In the genomic region with DNA sequence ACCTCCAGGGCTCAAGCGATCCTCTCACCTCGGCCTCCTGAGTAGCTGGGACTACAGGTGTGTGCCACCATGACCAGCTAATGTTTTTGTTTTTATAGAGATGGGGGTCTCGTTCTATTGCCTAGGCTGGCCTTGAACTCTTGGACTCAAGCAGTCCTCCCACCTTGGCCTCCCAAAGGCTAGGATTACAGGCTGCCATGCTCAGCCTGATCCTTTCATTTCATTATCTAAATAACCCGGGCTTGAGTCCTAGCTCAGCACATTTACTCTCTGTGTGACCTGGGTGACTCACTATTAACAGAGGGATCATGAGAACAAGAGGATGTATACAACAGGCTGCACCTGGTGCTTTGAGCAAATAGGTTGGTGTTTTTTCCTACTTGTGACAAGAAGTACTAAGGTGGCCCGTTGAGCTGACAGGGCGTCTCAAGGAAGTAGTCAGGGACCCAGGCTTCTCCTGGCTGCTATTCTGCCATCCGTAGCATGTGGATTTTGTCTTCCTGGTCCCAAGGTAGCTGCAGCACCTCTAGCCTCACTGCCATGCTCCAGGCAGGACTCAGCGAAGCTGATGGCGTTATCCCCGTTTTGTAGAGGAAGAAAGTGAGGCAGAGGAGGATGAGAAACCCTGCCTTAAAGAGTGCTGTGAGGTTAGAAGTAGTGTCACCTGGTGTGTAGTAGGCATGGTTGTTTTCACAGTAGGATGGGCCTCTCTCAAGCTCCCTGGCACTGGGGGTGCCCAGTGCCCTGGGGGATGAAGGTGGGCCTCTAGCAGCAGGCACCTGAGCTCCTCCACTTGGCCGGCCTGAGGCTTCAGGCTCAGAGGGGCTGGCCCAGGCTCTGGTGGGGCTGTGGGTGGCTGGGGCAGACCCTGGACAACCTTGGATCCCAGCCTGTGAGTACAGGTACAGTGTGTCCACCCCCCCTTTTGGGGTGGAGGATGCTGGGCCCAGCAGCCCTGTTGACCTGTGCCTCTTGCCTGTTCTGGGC, we compare ENCODE assay signal across 1 cellular context.
TF ChIP-seq lines count a peak whose summit lies in the region.

No MANE protein-coding gene starts in this region.

TF ChIP-seq in K562, 482 proteins besides CTCF, POLR2A, EP300 and RAD21:
- TF ChIP-seq FOXK1 (CRISPR knock-in tag; IDR thresholded peaks at IDR 0.05; ENCODE audit: borderline replicate concordance) (no peak), ZNF282 (CRISPR knock-in tag; IDR thresholded peaks at IDR 0.05) (no peak), XRCC5 (IDR thresholded peaks at IDR 0.05; ENCODE audit: low read depth, low read length) (no peak), MAFK (IDR thresholded peaks at IDR 0.05; ENCODE audit: low read length) (0 out of 2 replicates have a peak, but pooled peaks have one; percentile 11), BRD9 (IDR thresholded peaks at IDR 0.05; ENCODE audit: low read depth, partially characterized antibody) (no peak), TARDBP (IDR thresholded peaks at IDR 0.05) (no peak), ZNF507 (tag; conservative IDR thresholded peaks at IDR 0.05) (no peak), ARHGAP35 (IDR thresholded peaks at IDR 0.05; ENCODE audit: partially characterized antibody) (no peak), THRAP3 (IDR thresholded peaks at IDR 0.05; ENCODE audit: borderline replicate concordance) (no peak), ZNF232 (CRISPR knock-in tag; IDR thresholded peaks at IDR 0.05) (no peak), CEBPG (CRISPR knock-in tag; IDR thresholded peaks at IDR 0.05) (no peak), CEBPG (tag; conservative IDR thresholded peaks at IDR 0.05 in 1 of 2, IDR thresholded peaks at IDR 0.05 in 1 of 2) (no peak), SRSF7 (optimal IDR thresholded peaks at IDR 0.05; ENCODE audit: low read depth, low read length) (no peak), ZNF316 (IDR thresholded peaks at IDR 0.05) (peak; percentile 19; the same call in 1 of the 2 replicates)
- TF ChIP-seq, protein P1, sequence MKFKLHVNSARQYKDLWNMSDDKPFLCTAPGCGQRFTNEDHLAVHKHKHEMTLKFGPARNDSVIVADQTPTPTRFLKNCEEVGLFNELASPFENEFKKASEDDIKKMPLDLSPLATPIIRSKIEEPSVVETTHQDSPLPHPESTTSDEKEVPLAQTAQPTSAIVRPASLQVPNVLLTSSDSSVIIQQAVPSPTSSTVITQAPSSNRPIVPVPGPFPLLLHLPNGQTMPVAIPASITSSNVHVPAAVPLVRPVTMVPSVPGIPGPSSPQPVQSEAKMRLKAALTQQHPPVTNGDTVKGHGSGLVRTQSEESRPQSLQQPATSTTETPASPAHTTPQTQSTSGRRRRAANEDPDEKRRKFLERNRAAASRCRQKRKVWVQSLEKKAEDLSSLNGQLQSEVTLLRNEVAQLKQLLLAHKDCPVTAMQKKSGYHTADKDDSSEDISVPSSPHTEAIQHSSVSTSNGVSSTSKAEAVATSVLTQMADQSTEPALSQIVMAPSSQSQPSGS (CRISPR knock-in tag; IDR thresholded peaks at IDR 0.05), result no peak
- TF ChIP-seq, protein P2, sequence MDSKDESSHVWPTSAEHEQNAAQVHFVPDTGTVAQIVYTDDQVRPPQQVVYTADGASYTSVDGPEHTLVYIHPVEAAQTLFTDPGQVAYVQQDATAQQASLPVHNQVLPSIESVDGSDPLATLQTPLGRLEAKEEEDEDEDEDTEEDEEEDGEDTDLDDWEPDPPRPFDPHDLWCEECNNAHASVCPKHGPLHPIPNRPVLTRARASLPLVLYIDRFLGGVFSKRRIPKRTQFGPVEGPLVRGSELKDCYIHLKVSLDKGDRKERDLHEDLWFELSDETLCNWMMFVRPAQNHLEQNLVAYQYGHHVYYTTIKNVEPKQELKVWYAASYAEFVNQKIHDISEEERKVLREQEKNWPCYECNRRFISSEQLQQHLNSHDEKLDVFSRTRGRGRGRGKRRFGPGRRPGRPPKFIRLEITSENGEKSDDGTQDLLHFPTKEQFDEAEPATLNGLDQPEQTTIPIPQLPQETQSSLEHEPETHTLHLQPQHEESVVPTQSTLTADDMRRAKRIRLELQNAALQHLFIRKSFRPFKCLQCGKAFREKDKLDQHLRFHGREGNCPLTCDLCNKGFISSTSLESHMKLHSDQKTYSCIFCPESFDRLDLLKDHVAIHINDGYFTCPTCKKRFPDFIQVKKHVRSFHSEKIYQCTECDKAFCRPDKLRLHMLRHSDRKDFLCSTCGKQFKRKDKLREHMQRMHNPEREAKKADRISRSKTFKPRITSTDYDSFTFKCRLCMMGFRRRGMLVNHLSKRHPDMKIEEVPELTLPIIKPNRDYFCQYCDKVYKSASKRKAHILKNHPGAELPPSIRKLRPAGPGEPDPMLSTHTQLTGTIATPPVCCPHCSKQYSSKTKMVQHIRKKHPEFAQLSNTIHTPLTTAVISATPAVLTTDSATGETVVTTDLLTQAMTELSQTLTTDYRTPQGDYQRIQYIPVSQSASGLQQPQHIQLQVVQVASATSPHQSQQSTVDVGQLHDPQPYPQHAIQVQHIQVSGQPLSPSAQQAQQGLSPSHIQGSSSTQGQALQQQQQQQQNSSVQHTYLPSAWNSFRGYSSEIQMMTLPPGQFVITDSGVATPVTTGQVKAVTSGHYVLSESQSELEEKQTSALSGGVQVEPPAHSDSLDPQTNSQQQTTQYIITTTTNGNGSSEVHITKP (IDR thresholded peaks at IDR 0.05; ENCODE audit: partially characterized antibody), result peak; percentile 17
- TF ChIP-seq, protein P3, sequence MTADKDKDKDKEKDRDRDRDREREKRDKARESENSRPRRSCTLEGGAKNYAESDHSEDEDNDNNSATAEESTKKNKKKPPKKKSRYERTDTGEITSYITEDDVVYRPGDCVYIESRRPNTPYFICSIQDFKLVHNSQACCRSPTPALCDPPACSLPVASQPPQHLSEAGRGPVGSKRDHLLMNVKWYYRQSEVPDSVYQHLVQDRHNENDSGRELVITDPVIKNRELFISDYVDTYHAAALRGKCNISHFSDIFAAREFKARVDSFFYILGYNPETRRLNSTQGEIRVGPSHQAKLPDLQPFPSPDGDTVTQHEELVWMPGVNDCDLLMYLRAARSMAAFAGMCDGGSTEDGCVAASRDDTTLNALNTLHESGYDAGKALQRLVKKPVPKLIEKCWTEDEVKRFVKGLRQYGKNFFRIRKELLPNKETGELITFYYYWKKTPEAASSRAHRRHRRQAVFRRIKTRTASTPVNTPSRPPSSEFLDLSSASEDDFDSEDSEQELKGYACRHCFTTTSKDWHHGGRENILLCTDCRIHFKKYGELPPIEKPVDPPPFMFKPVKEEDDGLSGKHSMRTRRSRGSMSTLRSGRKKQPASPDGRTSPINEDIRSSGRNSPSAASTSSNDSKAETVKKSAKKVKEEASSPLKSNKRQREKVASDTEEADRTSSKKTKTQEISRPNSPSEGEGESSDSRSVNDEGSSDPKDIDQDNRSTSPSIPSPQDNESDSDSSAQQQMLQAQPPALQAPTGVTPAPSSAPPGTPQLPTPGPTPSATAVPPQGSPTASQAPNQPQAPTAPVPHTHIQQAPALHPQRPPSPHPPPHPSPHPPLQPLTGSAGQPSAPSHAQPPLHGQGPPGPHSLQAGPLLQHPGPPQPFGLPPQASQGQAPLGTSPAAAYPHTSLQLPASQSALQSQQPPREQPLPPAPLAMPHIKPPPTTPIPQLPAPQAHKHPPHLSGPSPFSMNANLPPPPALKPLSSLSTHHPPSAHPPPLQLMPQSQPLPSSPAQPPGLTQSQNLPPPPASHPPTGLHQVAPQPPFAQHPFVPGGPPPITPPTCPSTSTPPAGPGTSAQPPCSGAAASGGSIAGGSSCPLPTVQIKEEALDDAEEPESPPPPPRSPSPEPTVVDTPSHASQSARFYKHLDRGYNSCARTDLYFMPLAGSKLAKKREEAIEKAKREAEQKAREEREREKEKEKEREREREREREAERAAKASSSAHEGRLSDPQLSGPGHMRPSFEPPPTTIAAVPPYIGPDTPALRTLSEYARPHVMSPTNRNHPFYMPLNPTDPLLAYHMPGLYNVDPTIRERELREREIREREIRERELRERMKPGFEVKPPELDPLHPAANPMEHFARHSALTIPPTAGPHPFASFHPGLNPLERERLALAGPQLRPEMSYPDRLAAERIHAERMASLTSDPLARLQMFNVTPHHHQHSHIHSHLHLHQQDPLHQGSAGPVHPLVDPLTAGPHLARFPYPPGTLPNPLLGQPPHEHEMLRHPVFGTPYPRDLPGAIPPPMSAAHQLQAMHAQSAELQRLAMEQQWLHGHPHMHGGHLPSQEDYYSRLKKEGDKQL (CRISPR knock-in tag; IDR thresholded peaks at IDR 0.05; ENCODE audit: borderline replicate concordance), result no peak
- TF ChIP-seq, protein P4, sequence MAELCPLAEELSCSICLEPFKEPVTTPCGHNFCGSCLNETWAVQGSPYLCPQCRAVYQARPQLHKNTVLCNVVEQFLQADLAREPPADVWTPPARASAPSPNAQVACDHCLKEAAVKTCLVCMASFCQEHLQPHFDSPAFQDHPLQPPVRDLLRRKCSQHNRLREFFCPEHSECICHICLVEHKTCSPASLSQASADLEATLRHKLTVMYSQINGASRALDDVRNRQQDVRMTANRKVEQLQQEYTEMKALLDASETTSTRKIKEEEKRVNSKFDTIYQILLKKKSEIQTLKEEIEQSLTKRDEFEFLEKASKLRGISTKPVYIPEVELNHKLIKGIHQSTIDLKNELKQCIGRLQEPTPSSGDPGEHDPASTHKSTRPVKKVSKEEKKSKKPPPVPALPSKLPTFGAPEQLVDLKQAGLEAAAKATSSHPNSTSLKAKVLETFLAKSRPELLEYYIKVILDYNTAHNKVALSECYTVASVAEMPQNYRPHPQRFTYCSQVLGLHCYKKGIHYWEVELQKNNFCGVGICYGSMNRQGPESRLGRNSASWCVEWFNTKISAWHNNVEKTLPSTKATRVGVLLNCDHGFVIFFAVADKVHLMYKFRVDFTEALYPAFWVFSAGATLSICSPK (IDR thresholded peaks at IDR 0.05; ENCODE audit: borderline replicate concordance), result no peak
- TF ChIP-seq, protein P5, sequence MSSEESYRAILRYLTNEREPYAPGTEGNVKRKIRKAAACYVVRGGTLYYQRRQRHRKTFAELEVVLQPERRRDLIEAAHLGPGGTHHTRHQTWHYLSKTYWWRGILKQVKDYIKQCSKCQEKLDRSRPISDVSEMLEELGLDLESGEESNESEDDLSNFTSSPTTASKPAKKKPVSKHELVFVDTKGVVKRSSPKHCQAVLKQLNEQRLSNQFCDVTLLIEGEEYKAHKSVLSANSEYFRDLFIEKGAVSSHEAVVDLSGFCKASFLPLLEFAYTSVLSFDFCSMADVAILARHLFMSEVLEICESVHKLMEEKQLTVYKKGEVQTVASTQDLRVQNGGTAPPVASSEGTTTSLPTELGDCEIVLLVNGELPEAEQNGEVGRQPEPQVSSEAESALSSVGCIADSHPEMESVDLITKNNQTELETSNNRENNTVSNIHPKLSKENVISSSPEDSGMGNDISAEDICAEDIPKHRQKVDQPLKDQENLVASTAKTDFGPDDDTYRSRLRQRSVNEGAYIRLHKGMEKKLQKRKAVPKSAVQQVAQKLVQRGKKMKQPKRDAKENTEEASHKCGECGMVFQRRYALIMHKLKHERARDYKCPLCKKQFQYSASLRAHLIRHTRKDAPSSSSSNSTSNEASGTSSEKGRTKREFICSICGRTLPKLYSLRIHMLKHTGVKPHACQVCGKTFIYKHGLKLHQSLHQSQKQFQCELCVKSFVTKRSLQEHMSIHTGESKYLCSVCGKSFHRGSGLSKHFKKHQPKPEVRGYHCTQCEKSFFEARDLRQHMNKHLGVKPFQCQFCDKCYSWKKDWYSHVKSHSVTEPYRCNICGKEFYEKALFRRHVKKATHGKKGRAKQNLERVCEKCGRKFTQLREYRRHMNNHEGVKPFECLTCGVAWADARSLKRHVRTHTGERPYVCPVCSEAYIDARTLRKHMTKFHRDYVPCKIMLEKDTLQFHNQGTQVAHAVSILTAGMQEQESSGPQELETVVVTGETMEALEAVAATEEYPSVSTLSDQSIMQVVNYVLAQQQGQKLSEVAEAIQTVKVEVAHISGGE (CRISPR knock-in tag; IDR thresholded peaks at IDR 0.05), result 0 out of 6 replicates have a peak, but pooled peaks of 1 of the 3 experiments have one; percentile 23
- TF ChIP-seq, protein P6, sequence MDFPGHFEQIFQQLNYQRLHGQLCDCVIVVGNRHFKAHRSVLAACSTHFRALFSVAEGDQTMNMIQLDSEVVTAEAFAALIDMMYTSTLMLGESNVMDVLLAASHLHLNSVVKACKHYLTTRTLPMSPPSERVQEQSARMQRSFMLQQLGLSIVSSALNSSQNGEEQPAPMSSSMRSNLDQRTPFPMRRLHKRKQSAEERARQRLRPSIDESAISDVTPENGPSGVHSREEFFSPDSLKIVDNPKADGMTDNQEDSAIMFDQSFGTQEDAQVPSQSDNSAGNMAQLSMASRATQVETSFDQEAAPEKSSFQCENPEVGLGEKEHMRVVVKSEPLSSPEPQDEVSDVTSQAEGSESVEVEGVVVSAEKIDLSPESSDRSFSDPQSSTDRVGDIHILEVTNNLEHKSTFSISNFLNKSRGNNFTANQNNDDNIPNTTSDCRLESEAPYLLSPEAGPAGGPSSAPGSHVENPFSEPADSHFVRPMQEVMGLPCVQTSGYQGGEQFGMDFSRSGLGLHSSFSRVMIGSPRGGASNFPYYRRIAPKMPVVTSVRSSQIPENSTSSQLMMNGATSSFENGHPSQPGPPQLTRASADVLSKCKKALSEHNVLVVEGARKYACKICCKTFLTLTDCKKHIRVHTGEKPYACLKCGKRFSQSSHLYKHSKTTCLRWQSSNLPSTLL (IDR thresholded peaks at IDR 0.05), result no peak
- TF ChIP-seq, protein P7, sequence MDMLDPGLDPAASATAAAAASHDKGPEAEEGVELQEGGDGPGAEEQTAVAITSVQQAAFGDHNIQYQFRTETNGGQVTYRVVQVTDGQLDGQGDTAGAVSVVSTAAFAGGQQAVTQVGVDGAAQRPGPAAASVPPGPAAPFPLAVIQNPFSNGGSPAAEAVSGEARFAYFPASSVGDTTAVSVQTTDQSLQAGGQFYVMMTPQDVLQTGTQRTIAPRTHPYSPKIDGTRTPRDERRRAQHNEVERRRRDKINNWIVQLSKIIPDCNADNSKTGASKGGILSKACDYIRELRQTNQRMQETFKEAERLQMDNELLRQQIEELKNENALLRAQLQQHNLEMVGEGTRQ (CRISPR knock-in tag; IDR thresholded peaks at IDR 0.05), result no peak
- TF ChIP-seq, protein P8, sequence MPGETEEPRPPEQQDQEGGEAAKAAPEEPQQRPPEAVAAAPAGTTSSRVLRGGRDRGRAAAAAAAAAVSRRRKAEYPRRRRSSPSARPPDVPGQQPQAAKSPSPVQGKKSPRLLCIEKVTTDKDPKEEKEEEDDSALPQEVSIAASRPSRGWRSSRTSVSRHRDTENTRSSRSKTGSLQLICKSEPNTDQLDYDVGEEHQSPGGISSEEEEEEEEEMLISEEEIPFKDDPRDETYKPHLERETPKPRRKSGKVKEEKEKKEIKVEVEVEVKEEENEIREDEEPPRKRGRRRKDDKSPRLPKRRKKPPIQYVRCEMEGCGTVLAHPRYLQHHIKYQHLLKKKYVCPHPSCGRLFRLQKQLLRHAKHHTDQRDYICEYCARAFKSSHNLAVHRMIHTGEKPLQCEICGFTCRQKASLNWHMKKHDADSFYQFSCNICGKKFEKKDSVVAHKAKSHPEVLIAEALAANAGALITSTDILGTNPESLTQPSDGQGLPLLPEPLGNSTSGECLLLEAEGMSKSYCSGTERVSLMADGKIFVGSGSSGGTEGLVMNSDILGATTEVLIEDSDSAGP (CRISPR knock-in tag; IDR thresholded peaks at IDR 0.05), result no peak
